10 cellular contexts compared by ENCODE assay signal in the genomic region with DNA sequence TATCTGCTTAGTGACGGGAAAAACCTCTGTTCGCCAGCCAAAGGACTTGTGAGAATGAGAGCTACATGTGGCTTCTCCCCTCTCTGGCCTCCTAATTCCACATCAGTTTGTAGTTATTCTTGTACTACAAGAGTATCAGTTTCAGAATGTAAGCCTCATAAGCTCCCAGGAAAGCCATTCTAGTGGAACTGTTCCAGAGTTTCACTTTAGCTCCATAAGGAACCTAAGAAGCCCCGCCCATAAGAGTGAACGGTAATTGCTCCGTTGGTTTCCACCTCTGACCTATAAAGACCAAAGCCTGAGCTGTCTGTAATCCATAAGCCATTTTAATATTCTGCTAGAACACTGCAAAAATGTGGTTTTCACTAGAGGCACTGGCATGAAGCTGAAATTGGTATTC. TPM values are rescaled to one million over a fixed set of nuclear protein-coding genes. Genes with fewer than 3 reads are reported as not detected.
A peak's percentile ranks its signal among the peaks of the same experiment; 100 is the strongest.
DNase-seq lines count a peak whose midpoint lies in the region; ATAC-seq and TF ChIP-seq lines count a peak whose summit lies in the region.
"Had no signal": no experiment of that assay in that cellular context is flagged by ENCODE, and none has a peak within 500 bp of the region (broad histone marks: within the 10 kb centered on the region; RNA-seq: fewer than 3 reads in every experiment).

No MANE protein-coding gene starts in this region.

- no peak for TF ChIP-seq POLR2A in lower leg skin (IDR thresholded peaks at IDR 0.05)

- H3K27ac ChIP-seq in A673 (ENCODE audit: low read depth, low read length, poor library complexity, severe bottlenecking) (peak overlapping the region; percentile 14), HEK293 (ENCODE audit: extremely low read depth, low read depth, low read length) (no peak overlapping the region), lower lobe of right lung (no peak overlapping the region)

- no peak overlapping the region for H3K27ac Mint-ChIP-seq in activated CD8-positive, alpha-beta memory T cell treated with anti-CD3 and anti-CD28 coated beads, Interleukin-2, amount 10 ng/mL, durations not matched to agents 7 days and 5 days

- H3K4me1 Mint-ChIP-seq in activated CD8-positive, alpha-beta memory T cell treated with anti-CD3 and anti-CD28 coated beads, Interleukin-2, amount 10 ng/mL, durations not matched to agents 7 days and 5 days: peaks cover 34% of the 10 kb centered on the region

- DNase-seq in A673 (ENCODE audit: low spot score) (peak; percentile 58), choroid plexus epithelial cell (ENCODE audit: low read depth) (peak; percentile 72), lower lobe of right lung (no peak), lower leg skin (ENCODE audit: low spot score in 2 of 2) (no peak), anterior cingulate cortex (lab: John Stamatoyannopoulos, UW) (no peak)
- no peak for DNase-seq in activated CD8-positive, alpha-beta memory T cell treated with anti-CD3 and anti-CD28 coated beads, Interleukin-2, amount 10 ng/mL, durations not matched to agents 7 days and 5 days
- DNase-seq: Calu3; stimulated activated CD4-positive, alpha-beta T cell treated with anti-CD3 and anti-CD28 coated beads, Interleukin-4, amount 100 ng/mL, for 24 hours had no signal

- TF ChIP-seq CTCF in A673 (conservative IDR thresholded peaks at IDR 0.05; ENCODE audit: low read depth, low read length) (no peak), HEK293 (tag by site-specific recombination; IDR thresholded peaks at IDR 0.05) (no peak), choroid plexus epithelial cell (conservative IDR thresholded peaks at IDR 0.05; ENCODE audit: low read depth, low read length) (no peak), lower lobe of right lung (IDR thresholded peaks at IDR 0.05) (no peak), lower leg skin (IDR thresholded peaks at IDR 0.05) (no peak)

- BruUV-seq in A673 (replicated peaks; lab: Mats Ljungman, UMichigan): no TSS peak

- 26 to 34% methylated on average over 5 of the region's 5 CpGs for WGBS in lower leg skin, 2 donors

- peak; percentile 57 to 71 for ATAC-seq in lower lobe of right lung
- no peak for ATAC-seq in activated CD8-positive, alpha-beta memory T cell treated with anti-CD3 and anti-CD28 coated beads, Interleukin-2, amount 10 ng/mL, durations not matched to agents 7 days and 5 days
- no peak for ATAC-seq in HG03280 (IDR thresholded peaks at IDR 0.05; ENCODE audit: unreplicated experiment)

- no peaks in the 10 kb centered on the region for H3K9me3 Mint-ChIP-seq in activated CD8-positive, alpha-beta memory T cell treated with anti-CD3 and anti-CD28 coated beads, Interleukin-2, amount 10 ng/mL, durations not matched to agents 7 days and 5 days (ENCODE audit: low read depth)

- intact Hi-C loops in A673 (cut with micrococcal nuclease; ENCODE audit: unreplicated experiment): no loop called here
- intact Hi-C loops in lower lobe of right lung (cut with DNase I): no loop called here
- intact Hi-C loops in lower leg skin (cut with DNase I; ENCODE audit: low total_unique reads): no loop called here

- H3K4me1 ChIP-seq in A673 (ENCODE audit: insufficient read depth, low read length, poor library complexity, severe bottlenecking) (peaks cover 48% of the 10 kb centered on the region), HEK293 (ENCODE audit: control insufficient read depth, insufficient read depth, low read length) (peaks cover 9% of the 10 kb centered on the region), lower lobe of right lung (peaks cover 34% of the 10 kb centered on the region)

- H3K27me3 Mint-ChIP-seq in activated CD8-positive, alpha-beta memory T cell treated with anti-CD3 and anti-CD28 coated beads, Interleukin-2, amount 10 ng/mL, durations not matched to agents 7 days and 5 days: no peaks in the 10 kb centered on the region

- H3K9me3 ChIP-seq in A673 (ENCODE audit: low read depth, low read length, poor library complexity, severe bottlenecking) (no peaks in the 10 kb centered on the region), HEK293 (ENCODE audit: control insufficient read depth, insufficient read depth, low read depth, low read length) (no peaks in the 10 kb centered on the region), lower lobe of right lung (no peaks in the 10 kb centered on the region)

- H3K27me3 ChIP-seq in A673 (replicated peaks; ENCODE audit: insufficient read depth, low read depth, low read length, poor library complexity): no peaks in the 10 kb centered on the region
- H3K27me3 ChIP-seq in lower lobe of right lung (ENCODE audit: low read depth): no peaks in the 10 kb centered on the region

- H3K36me3 ChIP-seq in A673 (ENCODE audit: insufficient read depth, low read length, poor library complexity, severe bottlenecking): no peaks in the 10 kb centered on the region
- H3K36me3 ChIP-seq in HEK293 (ENCODE audit: control insufficient read depth in 2 of 2, insufficient read depth in 1 of 2, low read length in 2 of 2): no peaks in the 10 kb centered on the region
- H3K36me3 ChIP-seq in lower lobe of right lung: no peaks in the 10 kb centered on the region

- CTCF ChIA-PET in A673 (lab: Charles Lee): no interaction called here
- CTCF ChIA-PET in HEK293 (lab: Yijun Ruan, JAX): interaction anchor here (0.5 to 0.7 kb wide), 2 partner anchors 308 to 1566 kb away, joined by 3 to 5 read pairs; no protein-coding TSS in a partner anchor
- CTCF ChIA-PET in activated CD8-positive, alpha-beta memory T cell treated with anti-CD3 and anti-CD28 coated beads, Interleukin-2, amount 10 ng/mL, durations not matched to agents 7 days and 5 days (lab: Charles Lee): interaction anchor here (0.9 kb wide), 1 partner anchor 115 kb away, joined by 3 read pairs; no protein-coding TSS in a partner anchor

- no peak overlapping the region for H3K4me3 ChIP-seq in A673 (ENCODE audit: low read depth, low read length, poor library complexity, severe bottlenecking)
- H3K4me3 ChIP-seq in HEK293 (ENCODE audit: low read depth, low read length): no peak overlapping the region
- H3K4me3 ChIP-seq in choroid plexus epithelial cell (ENCODE audit: low read depth, low read length): no peak overlapping the region
- no peak overlapping the region for H3K4me3 ChIP-seq in lower lobe of right lung
- no peak overlapping the region for H3K4me3 ChIP-seq in lower leg skin (ENCODE audit: low read depth, poor library complexity, severe bottlenecking)

- peaks cover 2% of the 10 kb centered on the region for H3K36me3 Mint-ChIP-seq in activated CD8-positive, alpha-beta memory T cell treated with anti-CD3 and anti-CD28 coated beads, Interleukin-2, amount 10 ng/mL, durations not matched to agents 7 days and 5 days

- POLR2A ChIA-PET in A673 (lab: Charles Lee; ENCODE audit: low non-redundant PET): interaction anchor here (0.6 kb wide), 2 partner anchors 14 to 73 kb away, joined by 3 read pairs; no protein-coding TSS in a partner anchor
- POLR2A ChIA-PET in HEK293 (lab: Yijun Ruan, JAX): no interaction called here

- no peak overlapping the region for H3K4me3 Mint-ChIP-seq in activated CD8-positive, alpha-beta memory T cell treated with anti-CD3 and anti-CD28 coated beads, Interleukin-2, amount 10 ng/mL, durations not matched to agents 7 days and 5 days

TF ChIP-seq in HEK293, 187 proteins besides CTCF, POLR2A, EP300 and RAD21 (continues in another document):
- TF ChIP-seq, protein P1, sequence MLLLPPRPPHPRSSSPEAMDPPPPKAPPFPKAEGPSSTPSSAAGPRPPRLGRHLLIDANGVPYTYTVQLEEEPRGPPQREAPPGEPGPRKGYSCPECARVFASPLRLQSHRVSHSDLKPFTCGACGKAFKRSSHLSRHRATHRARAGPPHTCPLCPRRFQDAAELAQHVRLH (tag by site-specific recombination; IDR thresholded peaks at IDR 0.05): no peak
- TF ChIP-seq, protein P2, sequence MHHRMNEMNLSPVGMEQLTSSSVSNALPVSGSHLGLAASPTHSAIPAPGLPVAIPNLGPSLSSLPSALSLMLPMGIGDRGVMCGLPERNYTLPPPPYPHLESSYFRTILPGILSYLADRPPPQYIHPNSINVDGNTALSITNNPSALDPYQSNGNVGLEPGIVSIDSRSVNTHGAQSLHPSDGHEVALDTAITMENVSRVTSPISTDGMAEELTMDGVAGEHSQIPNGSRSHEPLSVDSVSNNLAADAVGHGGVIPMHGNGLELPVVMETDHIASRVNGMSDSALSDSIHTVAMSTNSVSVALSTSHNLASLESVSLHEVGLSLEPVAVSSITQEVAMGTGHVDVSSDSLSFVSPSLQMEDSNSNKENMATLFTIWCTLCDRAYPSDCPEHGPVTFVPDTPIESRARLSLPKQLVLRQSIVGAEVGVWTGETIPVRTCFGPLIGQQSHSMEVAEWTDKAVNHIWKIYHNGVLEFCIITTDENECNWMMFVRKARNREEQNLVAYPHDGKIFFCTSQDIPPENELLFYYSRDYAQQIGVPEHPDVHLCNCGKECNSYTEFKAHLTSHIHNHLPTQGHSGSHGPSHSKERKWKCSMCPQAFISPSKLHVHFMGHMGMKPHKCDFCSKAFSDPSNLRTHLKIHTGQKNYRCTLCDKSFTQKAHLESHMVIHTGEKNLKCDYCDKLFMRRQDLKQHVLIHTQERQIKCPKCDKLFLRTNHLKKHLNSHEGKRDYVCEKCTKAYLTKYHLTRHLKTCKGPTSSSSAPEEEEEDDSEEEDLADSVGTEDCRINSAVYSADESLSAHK (tag by site-specific recombination; IDR thresholded peaks at IDR 0.05): peak; percentile 25; the same call in 1 of the 2 replicates
- TF ChIP-seq, protein P3, sequence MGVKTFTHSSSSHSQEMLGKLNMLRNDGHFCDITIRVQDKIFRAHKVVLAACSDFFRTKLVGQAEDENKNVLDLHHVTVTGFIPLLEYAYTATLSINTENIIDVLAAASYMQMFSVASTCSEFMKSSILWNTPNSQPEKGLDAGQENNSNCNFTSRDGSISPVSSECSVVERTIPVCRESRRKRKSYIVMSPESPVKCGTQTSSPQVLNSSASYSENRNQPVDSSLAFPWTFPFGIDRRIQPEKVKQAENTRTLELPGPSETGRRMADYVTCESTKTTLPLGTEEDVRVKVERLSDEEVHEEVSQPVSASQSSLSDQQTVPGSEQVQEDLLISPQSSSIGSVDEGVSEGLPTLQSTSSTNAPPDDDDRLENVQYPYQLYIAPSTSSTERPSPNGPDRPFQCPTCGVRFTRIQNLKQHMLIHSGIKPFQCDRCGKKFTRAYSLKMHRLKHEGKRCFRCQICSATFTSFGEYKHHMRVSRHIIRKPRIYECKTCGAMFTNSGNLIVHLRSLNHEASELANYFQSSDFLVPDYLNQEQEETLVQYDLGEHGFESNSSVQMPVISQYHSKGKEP (tag by site-specific recombination; IDR thresholded peaks at IDR 0.05): peak; percentile 56; the same call in 1 of the 2 replicates

RNA-seq across cellular contexts. Expression of a gene that starts 53.0 kb away (rescaled TPM):
- total RNA-seq in A673 (2021) (71.9 and 81.7 TPM in 2 replicates), lower lobe of right lung (32.9 TPM), lower leg skin (10 to 100 TPM; 26.7 to 37.5 (median 30.1) TPM)
- 10 to 100 TPM; 31.0 to 38.3 TPM for total RNA-seq in activated CD8-positive, alpha-beta memory T cell treated with anti-CD3 and anti-CD28 coated beads, Interleukin-2, amount 10 ng/mL, durations not matched to agents 7 days and 5 days

Comparison
In these comparisons a context has a peak if more than half of its experiments do, and no peak if none do; other contexts are left out.
1. DNase-seq: peak in A673 (single experiment) and choroid plexus epithelial cell (single experiment); none in lower lobe of right lung (single experiment), activated CD8-positive, alpha-beta memory T cell treated with anti-CD3 and anti-CD28 coated beads, Interleukin-2, amount 10 ng/mL, durations not matched to agents 7 days and 5 days (single experiment), lower leg skin (0 of 2) and anterior cingulate cortex (0 of 58).
2. ATAC-seq: peak in lower lobe of right lung (2 of 2); none in activated CD8-positive, alpha-beta memory T cell treated with anti-CD3 and anti-CD28 coated beads, Interleukin-2, amount 10 ng/mL, durations not matched to agents 7 days and 5 days (single experiment) and HG03280 (single experiment).